In genomic region chr5:170402508-170402907, GRCh38 we compare ENCODE assay signal across 1 cellular context.
TF ChIP-seq lines count a peak whose summit lies in the region.

No MANE protein-coding gene starts in this region.

TF ChIP-seq in H1, 55 proteins besides CTCF, POLR2A, EP300 and RAD21:
- TF ChIP-seq SAP30 (IDR thresholded peaks at IDR 0.05; ENCODE audit: insufficient read depth, insufficient replicate concordance, low read length) = no peak
- no peak for TF ChIP-seq KDM1A (IDR thresholded peaks at IDR 0.05; ENCODE audit: borderline replicate concordance, low read length)
- TF ChIP-seq RFX5 (IDR thresholded peaks at IDR 0.05; ENCODE audit: borderline replicate concordance, low read depth, low read length) = no peak
- no peak for TF ChIP-seq YY1 (IDR thresholded peaks at IDR 0.05; ENCODE audit: low read depth, low read length)
- TF ChIP-seq MAFK (IDR thresholded peaks at IDR 0.05; ENCODE audit: low read depth, low read length) = no peak
- no peak for TF ChIP-seq CEBPB (IDR thresholded peaks at IDR 0.05; ENCODE audit: low read depth, low read length)
- no peak for TF ChIP-seq EGR1 (IDR thresholded peaks at IDR 0.05; ENCODE audit: borderline replicate concordance, low read depth, low read length)
- no peak for TF ChIP-seq SIN3A (conservative IDR thresholded peaks at IDR 0.05 in 1 of 2, IDR thresholded peaks at IDR 0.05 in 1 of 2; ENCODE audit: low read depth in 1 of 2, low read length in 2 of 2)
TF ChIP-seq in H1: peak in this region for 0.
